Comparison of ENCODE assay signal across 8 cellular contexts in the genomic region with DNA sequence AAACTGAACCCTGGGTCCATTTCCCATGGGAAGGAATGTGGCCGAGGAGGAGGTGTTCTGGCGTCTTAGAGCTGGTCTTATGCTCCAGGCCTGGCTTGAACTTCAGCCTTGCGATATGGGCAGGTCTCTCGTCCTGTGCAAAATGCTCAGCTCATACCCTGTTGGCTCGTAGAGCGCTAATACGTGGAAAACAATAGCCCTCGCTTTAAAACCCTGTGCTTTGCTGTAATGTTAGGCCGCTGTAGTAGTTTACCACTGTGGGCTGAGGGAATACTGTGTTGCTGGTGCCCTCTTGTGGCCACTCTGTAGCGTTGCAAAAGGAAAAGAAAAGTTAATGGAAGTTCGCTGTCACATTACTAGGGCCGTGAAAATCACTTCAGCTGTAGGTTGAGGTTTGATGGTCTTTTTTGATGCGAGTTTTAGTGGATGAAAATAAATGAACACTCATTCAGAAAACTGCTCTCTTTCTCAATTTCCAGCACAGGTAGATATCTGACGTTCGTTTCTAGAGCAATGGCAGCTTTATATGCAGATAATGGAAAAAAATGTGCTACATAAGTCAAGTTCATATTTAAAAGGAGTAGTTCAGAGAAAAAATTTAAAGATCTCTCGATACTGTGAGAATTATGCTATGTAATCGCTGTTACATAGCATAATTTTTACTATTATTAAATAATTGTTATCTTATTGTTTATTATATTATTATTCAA.
DNase-seq lines count a peak whose midpoint lies in the region; ATAC-seq lines count a peak whose summit lies in the region.

No MANE protein-coding gene starts in this region.

- DNase-seq in NCI-H2107 treated with DMSO at 0.1 percent for 48 hours (lab: John Stamatoyannopoulos, UW; ENCODE audit: unreplicated experiment) = peak; percentile 44
- DNase-seq in NCI-H2107 (lab: John Stamatoyannopoulos, UW) = no peak
- DNase-seq in NCI-H1105 (lab: John Stamatoyannopoulos, UW) = peak; percentile 31
- DNase-seq in T-cell = peak in 30 of 34 experiments; percentile 9 to 58 (median 40)
- peak; percentile 74 for DNase-seq in astrocyte of the hippocampus (ENCODE audit: low read depth, low spot score)
- DNase-seq in iPS DF 19.7 (ENCODE audit: low read depth, low spot score) = peak; percentile 40
- DNase-seq in stimulated activated CD4-positive, alpha-beta T cell treated with anti-CD3 and anti-CD28 coated beads, Interleukin-12 subunit alpha, Interleukin-12 subunit beta, amount 100 ng/mL, for 4 hours = peak; percentile 34

- H3K4me3 Mint-ChIP-seq in T-cell = no peak overlapping the region

- H3K27ac Mint-ChIP-seq in T-cell = no peak overlapping the region

- H3K27me3 Mint-ChIP-seq in T-cell = no peaks in the 10 kb centered on the region

- H3K4me1 Mint-ChIP-seq in T-cell = peaks cover 6 to 18% (median 8%) of the 10 kb centered on the region in 3 donors

- POLR2A ChIA-PET in T-cell (lab: Charles Lee) = no interaction called here

- no peaks in the 10 kb centered on the region for H3K9me3 Mint-ChIP-seq in T-cell

- ATAC-seq in HG02642 (IDR thresholded peaks at IDR 0.05; ENCODE audit: poor library complexity, unreplicated experiment) = peak; percentile 83
- ATAC-seq in T-cell (replicated peaks in 1 of 4) = peak; percentile 72 to 81 (median 74)

- CTCF ChIA-PET in T-cell (lab: Charles Lee) = interaction anchor here (0.7 to 6.1 kb wide), 25 partner anchors 8 to 1294 kb away, joined by 3 to 89 read pairs (median 3); a partner anchor contains a TSS

- H3K36me3 Mint-ChIP-seq in T-cell = peaks cover 6% of the 10 kb centered on the region
